Comparison of ENCODE assay signal across 23 cellular contexts in genomic region chr4:113773756-113774155, GRCh38.
"Had no signal": no experiment of that assay in that cellular context is flagged by ENCODE, and none has a peak within 500 bp of the region (broad histone marks: within the 10 kb centered on the region; RNA-seq: fewer than 3 reads in every experiment).

No MANE protein-coding gene starts in this region.

- H3K27ac Mint-ChIP-seq: activated naive CD4-positive, alpha-beta T cell treated with anti-CD3 and anti-CD28 coated beads, Interleukin-2, amount 10 ng/mL, durations not matched to agents 7 days and 5 days; dendritic cell treated with granulocyte-macrophage colony-stimulating factor and Interleukin-4, amounts not matched to agents 40 ng/mL and 50 ng/mL, for 4 days; mesothelial cell of epicardium; neural progenitor cell; T-helper 2 cell treated with Interferon-gamma antibody and Interleukin-4, amounts not matched to agents 5 μg/mL and 100 μg/mL, for 36 hours had no signal

- H3K79me2 ChIP-seq: parathyroid adenoma had no signal

- H3K9me3 ChIP-seq: breast epithelium, esophagus muscularis mucosa, right atrium auricular region, tibial nerve had no signal

- H3K4me1 Mint-ChIP-seq: neural progenitor cell had no signal

- H3K36me3 ChIP-seq: breast epithelium, esophagus muscularis mucosa, neural progenitor cell, right atrium auricular region, tibial nerve had no signal

- H3K4me3 Mint-ChIP-seq: central memory CD8-positive, alpha-beta T cell; dendritic cell treated with granulocyte-macrophage colony-stimulating factor and Interleukin-4, amounts not matched to agents 40 ng/mL and 50 ng/mL, for 4 days; mesothelial cell of epicardium; neural progenitor cell had no signal

- ATAC-seq: left cardiac atrium; naive thymus-derived CD4-positive, alpha-beta T cell had no signal

- DNase-seq: activated CD4-positive, alpha-beta T cell treated with anti-CD3 and anti-CD28 coated beads for 4 hours; activated CD4-positive, alpha-beta T cell treated with anti-CD3 and anti-CD28 coated beads, Interleukin-2, amount 50 U/mL, for 48 hours; activated CD8-positive, alpha-beta memory T cell treated with anti-CD3 and anti-CD28 coated beads for 24 hours; activated effector memory CD4-positive, alpha-beta T cell treated with anti-CD3 and anti-CD28 coated beads, Interleukin-2, amount 50 U/mL, for 16 hours; effector CD4-positive, alpha-beta T cell; foreskin melanocyte; left cardiac atrium; naive thymus-derived CD4-positive, alpha-beta T cell; occipital lobe; stimulated activated CD4-positive, alpha-beta T cell treated with anti-CD3 and anti-CD28 coated beads, Interleukin-1b, Interleukin-23, amount 100 ng/mL, for 48 hours; T-helper 1 cell had no signal

- H2AFZ ChIP-seq: neural progenitor cell, parathyroid adenoma had no signal

- H3K9me3 Mint-ChIP-seq: central memory CD8-positive, alpha-beta T cell; mesothelial cell of epicardium; neural progenitor cell had no signal

- H3K27ac ChIP-seq: breast epithelium, esophagus muscularis mucosa, neural progenitor cell, parathyroid adenoma, right atrium auricular region, tibial nerve had no signal

- H3K4me3 ChIP-seq: breast epithelium, esophagus muscularis mucosa, neural progenitor cell, right atrium auricular region, smooth muscle cell, tibial nerve had no signal

- H3K36me3 Mint-ChIP-seq: activated naive CD4-positive, alpha-beta T cell treated with anti-CD3 and anti-CD28 coated beads, Interleukin-2, amount 10 ng/mL, durations not matched to agents 7 days and 5 days; mesothelial cell of epicardium; neural progenitor cell had no signal

- H3K27me3 ChIP-seq: breast epithelium, esophagus muscularis mucosa, neural progenitor cell, right atrium auricular region, tibial nerve had no signal

- H3K9ac ChIP-seq: neural progenitor cell, parathyroid adenoma had no signal

- H3K4me2 ChIP-seq: neural progenitor cell, smooth muscle cell had no signal

- H3K4me1 ChIP-seq: breast epithelium, esophagus muscularis mucosa, neural progenitor cell, parathyroid adenoma, right atrium auricular region, tibial nerve had no signal

- H3K27me3 Mint-ChIP-seq: activated naive CD4-positive, alpha-beta T cell treated with anti-CD3 and anti-CD28 coated beads, Interleukin-2, amount 10 ng/mL, durations not matched to agents 7 days and 5 days; naive thymus-derived CD4-positive, alpha-beta T cell had no signal
